In the genomic region with DNA sequence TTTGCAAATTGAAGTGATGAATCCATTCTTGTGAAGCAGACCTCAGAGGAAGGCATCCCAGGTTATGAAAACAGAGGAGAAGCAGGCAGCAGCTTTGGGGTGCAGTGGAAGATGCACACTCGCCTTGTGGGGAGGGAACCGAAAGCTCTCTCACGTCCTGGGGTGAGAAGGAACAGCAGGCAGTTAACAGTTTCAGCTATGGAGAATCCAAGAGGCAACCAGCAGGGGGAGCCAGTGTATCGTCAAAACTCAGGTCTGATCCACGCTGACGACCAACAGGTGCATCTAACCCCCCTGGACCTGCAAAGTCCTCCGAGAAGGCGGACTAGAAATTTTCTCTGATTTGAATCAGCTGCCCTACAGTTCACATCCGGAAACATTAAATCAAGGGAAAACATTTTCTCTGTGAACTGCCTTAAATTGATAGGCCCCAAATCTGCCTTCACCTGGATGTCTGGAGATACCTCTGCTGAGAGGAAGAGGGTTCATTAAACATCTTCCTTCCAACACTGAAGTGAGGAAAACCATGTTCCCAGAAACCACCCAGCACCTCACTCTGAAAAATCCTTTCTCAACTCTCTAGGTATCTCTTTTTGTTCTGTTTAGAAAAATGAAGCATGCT, we compare ENCODE assay signal across 1 cellular context.
TF ChIP-seq lines count a peak whose summit lies in the region.

No MANE protein-coding gene starts in this region.

TF ChIP-seq in H1, 55 proteins besides CTCF, POLR2A, EP300 and RAD21:
- peak; percentile 47; the same call in 1 of the 2 replicates for TF ChIP-seq TEAD4 (IDR thresholded peaks at IDR 0.05; ENCODE audit: low read depth, low read length)
- TF ChIP-seq BCL11A (IDR thresholded peaks at IDR 0.05; ENCODE audit: low read depth in 2 of 2, low read length in 2 of 2), result no peak
- 0 out of 2 replicates have a peak, but pooled peaks have one; percentile 72 for TF ChIP-seq TCF12 (IDR thresholded peaks at IDR 0.05; ENCODE audit: low read depth, low read length)
- 0 out of 2 replicates have a peak, but pooled peaks have one; percentile 25 for TF ChIP-seq CREB1 (IDR thresholded peaks at IDR 0.05)
- TF ChIP-seq, protein P1, sequence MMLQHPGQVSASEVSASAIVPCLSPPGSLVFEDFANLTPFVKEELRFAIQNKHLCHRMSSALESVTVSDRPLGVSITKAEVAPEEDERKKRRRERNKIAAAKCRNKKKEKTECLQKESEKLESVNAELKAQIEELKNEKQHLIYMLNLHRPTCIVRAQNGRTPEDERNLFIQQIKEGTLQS (IDR thresholded peaks at IDR 0.05; ENCODE audit: insufficient read depth, low read depth, low read length), result no peak
- TF ChIP-seq CEBPB (IDR thresholded peaks at IDR 0.05; ENCODE audit: low read depth, low read length), result no peak
- TF ChIP-seq YY1 (IDR thresholded peaks at IDR 0.05; ENCODE audit: low read depth, low read length), result peak; percentile 68
- no peak for TF ChIP-seq SUZ12 (IDR thresholded peaks at IDR 0.05; ENCODE audit: low read length)
TF ChIP-seq in H1: peak in this region for 4.
